9 cellular contexts compared by ENCODE assay signal in the genomic region with DNA sequence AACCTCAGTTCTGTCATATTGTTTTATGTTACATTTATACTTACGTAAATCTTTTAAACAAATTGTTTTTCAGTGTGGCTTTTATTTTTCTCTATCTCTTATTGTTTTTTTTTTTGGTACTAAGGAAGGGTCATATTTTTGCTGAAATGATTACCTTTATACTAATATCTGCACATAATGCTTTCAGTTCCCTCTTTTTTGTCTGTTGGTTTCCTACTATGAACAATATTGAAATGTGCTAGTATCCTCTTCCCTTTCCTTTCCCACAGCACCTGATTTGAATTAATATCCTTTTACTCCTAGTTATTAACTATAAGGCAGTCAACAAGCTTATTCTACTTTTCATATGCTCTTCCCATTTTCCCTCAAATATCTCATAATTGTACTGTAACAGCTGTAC. TPM values are rescaled to one million over a fixed set of nuclear protein-coding genes. Genes with fewer than 3 reads are reported as not detected.
DNase-seq lines count a peak whose midpoint lies in the region; ATAC-seq, FAIRE-seq and TF ChIP-seq lines count a peak whose summit lies in the region.
"Not testable (repeated sequence)": the region's sequence is repeated elsewhere in the genome, so short reads cannot be mapped to it uniquely, and the experiment has no call there.
"Had no signal": no experiment of that assay in that cellular context is flagged by ENCODE, and none has a peak within 500 bp of the region (broad histone marks: within the 10 kb centered on the region; RNA-seq: fewer than 3 reads in every experiment).

No MANE protein-coding gene starts in this region.

- peak overlapping the region; percentile 99 for H3K27ac ChIP-seq in Karpas-422 (ENCODE audit: low read length)

- not testable (repeated sequence) for DNase-seq in GM12891 (ENCODE audit: insufficient read length, low spot score); Karpas-422; naive B cell

- not testable (repeated sequence) for H3K9me3 ChIP-seq in Karpas-422 (ENCODE audit: low read length)

- not testable (repeated sequence) for H2AFZ ChIP-seq in Karpas-422 (ENCODE audit: low read length)

- not testable (repeated sequence) for H3K36me3 Mint-ChIP-seq in naive B cell

- H3K4me1 Mint-ChIP-seq in naive B cell = peaks cover 12 to 31% (median 24%) of the 10 kb centered on the region in 3 donors

- not testable (repeated sequence) for H3K9me3 Mint-ChIP-seq in naive B cell

- 0 out of 2 replicates have a peak overlapping the region, but pooled peaks have one; percentile 27 for H3K9ac ChIP-seq in Karpas-422 (ENCODE audit: low read length)

- peaks cover 62% of the 10 kb centered on the region for H3K4me1 ChIP-seq in Karpas-422 (ENCODE audit: low read length)

- peak; percentile 66 for ATAC-seq in GM18861 (IDR thresholded peaks at IDR 0.05; ENCODE audit: unreplicated experiment)
- peak; percentile 58 for ATAC-seq in GM19452 (IDR thresholded peaks at IDR 0.05; ENCODE audit: unreplicated experiment)
- ATAC-seq in GM21576 (IDR thresholded peaks at IDR 0.05; ENCODE audit: unreplicated experiment) = peak; percentile 63
- peak; percentile 58 for ATAC-seq in HG02870 (IDR thresholded peaks at IDR 0.05; ENCODE audit: unreplicated experiment)
- ATAC-seq in HG03159 (IDR thresholded peaks at IDR 0.05; ENCODE audit: unreplicated experiment) = peak; percentile 72
- peak; percentile 55 to 56 for ATAC-seq in naive B cell (ENCODE audit: low read depth in 2 of 2)

- not testable (repeated sequence) for FAIRE-seq in GM12891 (lab: Jason Lieb, UNC)

- H3K4me3 Mint-ChIP-seq in naive B cell = peak overlapping the region in 1 of 8 donors; percentile 10

- not testable (repeated sequence) for H3K4me3 ChIP-seq in Karpas-422 (ENCODE audit: low read length)

- not testable (repeated sequence) for H3K79me2 ChIP-seq in Karpas-422 (ENCODE audit: low read length)

- H3K9me2 ChIP-seq in Karpas-422 (replicated peaks; ENCODE audit: insufficient read depth, low read length) = not testable (repeated sequence)

- not testable (repeated sequence) for H3K36me3 ChIP-seq in Karpas-422 (ENCODE audit: insufficient read depth, low read length)

- not testable (repeated sequence) for H3K27me3 ChIP-seq in Karpas-422 (ENCODE audit: low read length)

- H3K27me3 Mint-ChIP-seq in naive B cell = not testable (repeated sequence)

- H3K27ac Mint-ChIP-seq in naive B cell = not testable (repeated sequence)

- H3K4me2 ChIP-seq in Karpas-422 (ENCODE audit: low read depth, low read length, poor library complexity, severe bottlenecking) = peak overlapping the region; percentile 59

- H4K20me1 ChIP-seq in Karpas-422 (ENCODE audit: insufficient read depth, low read depth, low read length) = not testable (repeated sequence)

- not testable (repeated sequence) for TF ChIP-seq POLR2A in GM12891 (IDR thresholded peaks at IDR 0.05; ENCODE audit: low read depth, low read length)

TF ChIP-seq in GM12891, 5 proteins besides CTCF, POLR2A, EP300 and RAD21:
- TF ChIP-seq SPI1 (IDR thresholded peaks at IDR 0.05; ENCODE audit: low read depth, low read length) = peak; percentile 44; the same call in 1 of the 2 replicates

RNA-seq across cellular contexts. Expression of a gene that starts 43.4 kb away (rescaled TPM):
- polyA plus RNA-seq in GM12891 (2012; ENCODE audit: low read depth, missing spikeins) = 15.2 TPM
- 49.4 and 66.7 TPM in 2 replicates for total RNA-seq in Karpas-422 (2014; rRNA removed; shearing (Covaris generic); ENCODE audit: low replicate concordance)
- polyA plus RNA-seq in naive B cell (ENCODE audit: low read depth in 6 of 6) = 100 to 1,000 TPM in 2 of 6 donors, 10 to 100 TPM in 4; 93.2 to 151 (median 99.7) TPM

RNA-seq across cellular contexts. Expression of a gene that starts 48.2 kb away (rescaled TPM):
- not detected for polyA plus RNA-seq in GM12891 (2012; ENCODE audit: low read depth, missing spikeins)
- total RNA-seq in Karpas-422 (2014; rRNA removed; shearing (Covaris generic); ENCODE audit: low replicate concordance) = 0.22 and 1.1 TPM in 2 replicates
- polyA plus RNA-seq in naive B cell (ENCODE audit: low read depth in 6 of 6) = not detected
- polyA plus RNA-seq: CD4-positive, CD25-positive, alpha-beta regulatory T cell had no signal
